ENCODE assay signal across 23 cellular contexts in the genomic region with DNA sequence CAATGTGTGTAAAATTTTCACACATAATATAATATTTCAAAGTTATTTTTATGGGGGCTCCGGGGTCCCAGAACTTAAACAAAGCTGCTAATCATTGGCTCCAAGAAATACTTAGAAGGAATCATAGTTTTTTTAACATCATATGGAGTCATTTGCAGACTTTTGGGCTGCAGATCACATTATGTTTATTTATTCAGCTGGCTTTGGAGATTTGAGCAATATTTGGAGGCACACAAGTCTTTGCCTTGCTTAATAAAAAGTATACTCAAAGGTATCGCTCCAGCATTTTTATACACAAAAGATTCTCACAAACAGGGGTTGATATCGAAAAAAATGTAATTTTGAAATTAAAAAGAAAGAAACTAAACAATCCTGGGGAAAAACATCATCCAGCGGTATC.
A peak's percentile ranks its signal among the peaks of the same experiment; 100 is the strongest.
DNase-seq lines count a peak whose midpoint lies in the region; ATAC-seq and TF ChIP-seq lines count a peak whose summit lies in the region.
"Had no signal": no experiment of that assay in that cellular context is flagged by ENCODE, and none has a peak within 500 bp of the region (broad histone marks: within the 10 kb centered on the region; RNA-seq: fewer than 3 reads in every experiment).

No MANE protein-coding gene starts in this region.

- ATAC-seq in left ventricle myocardium superior (peak; percentile 41), Right ventricle myocardium inferior (no peak)
- ATAC-seq: CD8-positive, alpha-beta T cell; GM23338; K562 had no signal

- H3K4me2 ChIP-seq in osteoblast (ENCODE audit: insufficient read depth, low read length), result no peak overlapping the region
- H3K4me2 ChIP-seq: GM23338 had no signal

- DNase-seq in left ventricle myocardium superior, result no peak
- no peak for DNase-seq in Right ventricle myocardium inferior (ENCODE audit: missing footprints)
- DNase-seq in fibroblast of gingiva (ENCODE audit: low read depth), result peak; percentile 23
- DNase-seq in mesothelial cell of epicardium (ENCODE audit: low spot score in 2 of 2, unreplicated experiment in 2 of 2), result no peak
- DNase-seq in KBM-7, result no peak
- no peak for DNase-seq in osteoblast (ENCODE audit: insufficient read length, low spot score, missing footprints)
- DNase-seq in activated CD4-positive, alpha-beta T cell treated with anti-CD3 and anti-CD28 coated beads for 1 hour, result no peak
- DNase-seq in NCI-H526 (lab: John Stamatoyannopoulos, UW), result no peak
- DNase-seq: 8988T; AML-193; C1 segment of cervical spinal cord; CD8-positive, alpha-beta T cell; DMS153; NCI-H1105; NCI-H1694; NCI-H2171; NCI-H345; NCI-H524 treated with DMSO at 0.1 percent for 48 hours; OCI-M1; Right ventricle myocardium superior had no signal

- H3K9me3 ChIP-seq in osteoblast (ENCODE audit: low read depth, low read length), result no peaks in the 10 kb centered on the region
- H3K9me3 ChIP-seq: HAP-1 had no signal

- no peaks in the 10 kb centered on the region for H3K27me3 ChIP-seq in osteoblast (ENCODE audit: insufficient read depth, low read length)

- peak overlapping the region; percentile 5 for H3K27ac Mint-ChIP-seq in mesothelial cell of epicardium
- H3K27ac Mint-ChIP-seq: CD8-positive, alpha-beta T cell; GM23338 had no signal

- intact Hi-C loops in left ventricle myocardium superior (cut with micrococcal nuclease), result no loop called here
- intact Hi-C loops in Right ventricle myocardium inferior (cut with DNase I), result no loop called here

- H3K27ac ChIP-seq in osteoblast (ENCODE audit: low read depth, low read length), result no peak overlapping the region

- no peaks in the 10 kb centered on the region for H3K79me2 ChIP-seq in osteoblast (ENCODE audit: insufficient read depth, low read length)

- H3K36me3 Mint-ChIP-seq in mesothelial cell of epicardium, result no peaks in the 10 kb centered on the region
- H3K36me3 Mint-ChIP-seq: CD8-positive, alpha-beta T cell had no signal

- peaks cover 14% of the 10 kb centered on the region for H3K4me1 Mint-ChIP-seq in mesothelial cell of epicardium
- H3K4me1 Mint-ChIP-seq: GM23338 had no signal

- H4K20me1 ChIP-seq in osteoblast (ENCODE audit: insufficient read depth, low read length), result no peaks in the 10 kb centered on the region

- in situ Hi-C loops in KBM-7 (cut with MboI; ENCODE audit: low pct_unique_long_range_greater_than_20kb, low sequenced_read_pairs), result no loop called here

- peaks cover 3% of the 10 kb centered on the region for H3K9me3 Mint-ChIP-seq in mesothelial cell of epicardium
- H3K9me3 Mint-ChIP-seq: GM23338 had no signal

- no peak overlapping the region for H3K4me3 ChIP-seq in osteoblast (ENCODE audit: insufficient read depth, low read length)
- H3K4me3 ChIP-seq: GM23338, HAP-1, K562 had no signal

- no peak overlapping the region for H2AFZ ChIP-seq in osteoblast (ENCODE audit: low read length)
- H2AFZ ChIP-seq: GM23338 had no signal

- TF ChIP-seq CTCF in mesothelial cell of epicardium (IDR thresholded peaks at IDR 0.05; ENCODE audit: unreplicated experiment) (no peak), osteoblast (IDR thresholded peaks at IDR 0.05; ENCODE audit: extremely low read depth, low read depth, low read length) (no peak)

- H3K36me3 ChIP-seq in osteoblast (ENCODE audit: insufficient read depth, low read length), result no peaks in the 10 kb centered on the region
- H3K36me3 ChIP-seq: HAP-1 had no signal

- H3K27me3 Mint-ChIP-seq in mesothelial cell of epicardium (ENCODE audit: low read depth), result peaks cover 3% of the 10 kb centered on the region

- no peaks in the 10 kb centered on the region for H3K4me1 ChIP-seq in osteoblast (ENCODE audit: insufficient read depth, low read length)

- no peak overlapping the region for H3K4me3 Mint-ChIP-seq in mesothelial cell of epicardium
- H3K4me3 Mint-ChIP-seq: CD8-positive, alpha-beta T cell; GM23338 had no signal
